Comparison of ENCODE assay signal across 8 cellular contexts in the genomic region with DNA sequence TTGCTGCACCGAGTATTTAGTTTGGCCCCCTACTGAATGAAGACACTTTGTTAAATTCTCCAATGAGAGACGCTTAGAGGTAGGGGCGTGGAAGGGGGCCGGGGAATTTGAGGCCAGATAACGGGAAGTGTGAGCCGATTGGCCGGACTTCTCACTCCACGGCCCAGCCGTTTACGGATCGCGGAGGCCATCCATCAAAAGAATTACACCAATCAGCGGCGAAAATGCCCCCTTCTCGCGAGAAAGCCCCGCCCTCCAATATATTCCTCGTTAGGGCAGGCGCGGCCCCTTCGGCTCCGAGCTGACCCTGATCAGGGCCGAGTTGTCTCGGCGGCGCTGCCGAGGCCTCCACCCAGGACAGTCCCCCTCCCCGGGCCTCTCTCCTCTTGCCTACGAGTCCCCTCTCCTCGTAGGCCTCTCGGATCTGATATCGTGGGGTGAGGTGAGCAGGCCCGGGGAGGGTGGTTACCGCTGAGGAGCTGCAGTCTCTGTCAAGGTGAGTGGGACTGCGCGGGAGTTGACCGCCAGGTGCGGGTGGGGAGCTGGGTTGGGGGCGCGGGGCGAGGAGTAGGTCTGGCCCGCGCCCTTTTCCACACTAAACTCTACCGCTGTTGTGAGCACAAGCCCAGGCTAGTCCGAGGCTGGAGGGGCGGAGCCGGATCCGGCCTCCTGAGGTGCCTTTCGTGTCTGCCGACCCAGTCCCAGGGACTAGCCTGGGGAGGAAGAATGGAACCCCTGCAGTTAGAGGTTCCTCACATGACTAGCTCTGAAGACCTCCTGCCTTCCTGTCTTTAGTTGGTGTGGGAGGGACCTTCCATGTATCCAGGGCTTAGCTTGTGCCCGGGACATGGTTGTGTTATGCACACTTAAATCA. TPM values are rescaled to one million over a fixed set of nuclear protein-coding genes. Genes with fewer than 3 reads are reported as not detected.
DNase-seq lines count a peak whose midpoint lies in the region; ATAC-seq and TF ChIP-seq lines count a peak whose summit lies in the region.

A gene with protein sequence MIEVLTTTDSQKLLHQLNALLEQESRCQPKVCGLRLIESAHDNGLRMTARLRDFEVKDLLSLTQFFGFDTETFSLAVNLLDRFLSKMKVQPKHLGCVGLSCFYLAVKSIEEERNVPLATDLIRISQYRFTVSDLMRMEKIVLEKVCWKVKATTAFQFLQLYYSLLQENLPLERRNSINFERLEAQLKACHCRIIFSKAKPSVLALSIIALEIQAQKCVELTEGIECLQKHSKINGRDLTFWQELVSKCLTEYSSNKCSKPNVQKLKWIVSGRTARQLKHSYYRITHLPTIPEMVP (plus strand): TSS at position 287 of the 874 bp plus-strand sequence. CDS start 1,662 bp downstream, outside the sequence.

- H3K4me3 ChIP-seq in AG10803 (ENCODE audit: low read length): peak within 1 kb of the TSS; percentile 81

- ATAC-seq in GM19035 (IDR thresholded peaks at IDR 0.05; ENCODE audit: unreplicated experiment): peak; percentile 97
- ATAC-seq in HG03354 (IDR thresholded peaks at IDR 0.05; ENCODE audit: poor library complexity, severe bottlenecking, unreplicated experiment): peak; percentile 95

- TF ChIP-seq CTCF in AG10803 (conservative IDR thresholded peaks at IDR 0.05; ENCODE audit: low read length): no peak

- peak; percentile 95 for DNase-seq in AG10803 (ENCODE audit: low read depth)
- DNase-seq in NCI-H446 treated with DMSO at 0.1 percent for 48 hours (lab: John Stamatoyannopoulos, UW): peak; percentile 95
- peak; percentile 78 for DNase-seq in activated CD4-positive, alpha-beta T cell treated with anti-CD3 and anti-CD28 coated beads for 1 hour
- DNase-seq in cerebellum (ENCODE audit: low spot score): peak; percentile 96
- peak; percentile 99 for DNase-seq in islet precursor cell
- peak; percentile 81 to 85 (median 82) for DNase-seq in stimulated activated CD4-positive, alpha-beta T cell treated with anti-CD3 and anti-CD28 coated beads, Interleukin-12 subunit alpha, Interleukin-12 subunit beta, amount 100 ng/mL, for 48 hours (ENCODE audit: low read depth in 2 of 3, low spot score in 1 of 3)

RNA-seq across cellular contexts. Expression of the gene that starts here (rescaled TPM):
- total RNA-seq in cerebellum: 80.2 TPM

Comparison
In these comparisons a context has a peak if more than half of its experiments do, and no peak if none do; other contexts are left out.
1. Peak in every context shown above with its lines: DNase-seq, ATAC-seq and H3K4me3 ChIP-seq.